Comparison of ENCODE assay signal across 7 cellular contexts in the genomic region with DNA sequence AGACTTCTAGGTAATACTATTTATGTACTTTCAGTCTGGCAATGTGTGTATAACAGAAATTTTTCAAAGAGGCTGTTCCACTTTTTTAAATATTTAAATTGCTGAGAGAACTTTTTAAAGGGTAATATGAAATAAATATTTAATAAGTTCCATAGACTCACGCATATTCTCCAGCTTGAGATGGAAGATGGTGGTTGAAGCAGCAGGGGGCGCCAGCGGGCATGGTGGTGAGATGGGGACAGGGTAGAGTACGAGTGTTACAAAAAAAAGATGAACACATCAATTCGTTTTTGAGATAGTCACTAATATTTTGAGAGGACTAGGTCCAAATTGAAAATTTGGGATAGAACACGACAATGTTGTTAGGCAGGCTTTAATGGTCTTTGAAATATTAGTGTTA.
A peak's percentile ranks its signal among the peaks of the same experiment; 100 is the strongest.
DNase-seq lines count a peak whose midpoint lies in the region; ATAC-seq and TF ChIP-seq lines count a peak whose summit lies in the region.

No MANE protein-coding gene starts in this region.

- H3K27me3 Mint-ChIP-seq in T-cell: peaks cover 8 to 11% of the 10 kb centered on the region in 2 donors
- peaks cover 4% of the 10 kb centered on the region for H3K27me3 Mint-ChIP-seq in activated naive CD8-positive, alpha-beta T cell treated with anti-CD3 and anti-CD28 coated beads, Interleukin-2, amount 50 U/mL, for 24 hours

- H3K9me3 ChIP-seq in liver (ENCODE audit: control insufficient read depth in 4 of 4, low read length in 3 of 4): no peaks in the 10 kb centered on the region

- DNase-seq in T-cell (peak in 29 of 34 experiments; percentile 1 to 48 (median 27)), GOT3 (lab: John Stamatoyannopoulos, UW) (no peak)
- peak; percentile 74 for DNase-seq in activated naive CD8-positive, alpha-beta T cell treated with anti-CD3 and anti-CD28 coated beads, Interleukin-2, amount 50 U/mL, for 24 hours
- peak; percentile 78 for DNase-seq in stimulated activated naive CD8-positive, alpha-beta T cell treated with anti-CD3 and anti-CD28 coated beads, Interleukin-15, Interleukin-2, amounts not matched to agents 100 U/mL and 50 U/mL, for 24 hours

- CTCF ChIA-PET in T-cell (lab: Charles Lee): interaction anchor here (1.0 to 1.6 kb wide), 3 partner anchors 9 to 352 kb away, joined by 4 read pairs; a partner anchor contains a TSS

- H3K4me1 Mint-ChIP-seq in T-cell: no peaks in the 10 kb centered on the region
- no peaks in the 10 kb centered on the region for H3K4me1 Mint-ChIP-seq in activated naive CD8-positive, alpha-beta T cell treated with anti-CD3 and anti-CD28 coated beads, Interleukin-2, amount 50 U/mL, for 24 hours

- no peak overlapping the region for H3K4me3 Mint-ChIP-seq in T-cell
- H3K4me3 Mint-ChIP-seq in activated naive CD8-positive, alpha-beta T cell treated with anti-CD3 and anti-CD28 coated beads, Interleukin-2, amount 50 U/mL, for 24 hours: no peak overlapping the region

- no peak overlapping the region for H3K27ac ChIP-seq in liver (ENCODE audit: low read depth in 1 of 2, low read length in 2 of 2)

- no peaks in the 10 kb centered on the region for H3K4me1 ChIP-seq in liver (ENCODE audit: control insufficient read depth in 4 of 4, insufficient read depth in 4 of 4, low read length in 3 of 4)

- H3K27me3 ChIP-seq in liver (ENCODE audit: control insufficient read depth in 4 of 4, insufficient read depth in 4 of 4, low read length in 3 of 4): no peaks in the 10 kb centered on the region

- H3K4me3 ChIP-seq in liver (ENCODE audit: low read depth in 1 of 3, low read length in 3 of 3): no peak overlapping the region

- no peaks in the 10 kb centered on the region for H3K36me3 ChIP-seq in liver (ENCODE audit: control insufficient read depth in 4 of 4, insufficient read depth in 3 of 4, low read depth in 1 of 4, low read length in 3 of 4)

- ATAC-seq in GM18519 (IDR thresholded peaks at IDR 0.05; ENCODE audit: low FRiP score, unreplicated experiment): peak; percentile 60
- peak; percentile 79 for ATAC-seq in HG03354 (IDR thresholded peaks at IDR 0.05; ENCODE audit: poor library complexity, severe bottlenecking, unreplicated experiment)
- peak in 1 of 4 experiments; percentile 37 for ATAC-seq in T-cell (replicated peaks in 1 of 4)
- no peak for ATAC-seq in activated naive CD8-positive, alpha-beta T cell treated with anti-CD3 and anti-CD28 coated beads, Interleukin-2, amount 50 U/mL, for 24 hours
- ATAC-seq in stimulated activated naive CD8-positive, alpha-beta T cell treated with anti-CD3 and anti-CD28 coated beads, Interleukin-15, Interleukin-2, amounts not matched to agents 100 U/mL and 50 U/mL, for 24 hours: no peak

- TF ChIP-seq CTCF in liver (IDR thresholded peaks at IDR 0.05; ENCODE audit: low read depth, low read length, missing input control): peak; percentile 74

- no peak overlapping the region for H3K9ac ChIP-seq in liver (ENCODE audit: low read depth in 1 of 2, low read length in 2 of 2)

- H3K36me3 Mint-ChIP-seq in T-cell: no peaks in the 10 kb centered on the region
- H3K36me3 Mint-ChIP-seq in activated naive CD8-positive, alpha-beta T cell treated with anti-CD3 and anti-CD28 coated beads, Interleukin-2, amount 50 U/mL, for 24 hours (ENCODE audit: low read depth): no peaks in the 10 kb centered on the region

- POLR2A ChIA-PET in T-cell (lab: Charles Lee): no interaction called here

- no peaks in the 10 kb centered on the region for H3K9me3 Mint-ChIP-seq in T-cell
- peaks cover under 1% of the 10 kb centered on the region for H3K9me3 Mint-ChIP-seq in activated naive CD8-positive, alpha-beta T cell treated with anti-CD3 and anti-CD28 coated beads, Interleukin-2, amount 50 U/mL, for 24 hours

- peak; percentile 85 to 90 for TF ChIP-seq RAD21 in liver (IDR thresholded peaks at IDR 0.05)

- WGBS in liver: 23% methylated on average over 6 of the region's 6 CpGs

- no peak overlapping the region for H3K27ac Mint-ChIP-seq in T-cell
- no peak overlapping the region for H3K27ac Mint-ChIP-seq in activated naive CD8-positive, alpha-beta T cell treated with anti-CD3 and anti-CD28 coated beads, Interleukin-2, amount 50 U/mL, for 24 hours

TF ChIP-seq in liver, 16 proteins besides CTCF, POLR2A, EP300 and RAD21:
- TF ChIP-seq TAF1 (conservative IDR thresholded peaks at IDR 0.05) (no peak), EGR1 (IDR thresholded peaks at IDR 0.05; ENCODE audit: low read depth in 2 of 2) (no peak), RXRA (IDR thresholded peaks at IDR 0.05) (peak in 1 of 2 donors; percentile 6), HNF4A (conservative IDR thresholded peaks at IDR 0.05) (peak in 1 of 2 donors; percentile 13)
- TF ChIP-seq, protein P1, sequence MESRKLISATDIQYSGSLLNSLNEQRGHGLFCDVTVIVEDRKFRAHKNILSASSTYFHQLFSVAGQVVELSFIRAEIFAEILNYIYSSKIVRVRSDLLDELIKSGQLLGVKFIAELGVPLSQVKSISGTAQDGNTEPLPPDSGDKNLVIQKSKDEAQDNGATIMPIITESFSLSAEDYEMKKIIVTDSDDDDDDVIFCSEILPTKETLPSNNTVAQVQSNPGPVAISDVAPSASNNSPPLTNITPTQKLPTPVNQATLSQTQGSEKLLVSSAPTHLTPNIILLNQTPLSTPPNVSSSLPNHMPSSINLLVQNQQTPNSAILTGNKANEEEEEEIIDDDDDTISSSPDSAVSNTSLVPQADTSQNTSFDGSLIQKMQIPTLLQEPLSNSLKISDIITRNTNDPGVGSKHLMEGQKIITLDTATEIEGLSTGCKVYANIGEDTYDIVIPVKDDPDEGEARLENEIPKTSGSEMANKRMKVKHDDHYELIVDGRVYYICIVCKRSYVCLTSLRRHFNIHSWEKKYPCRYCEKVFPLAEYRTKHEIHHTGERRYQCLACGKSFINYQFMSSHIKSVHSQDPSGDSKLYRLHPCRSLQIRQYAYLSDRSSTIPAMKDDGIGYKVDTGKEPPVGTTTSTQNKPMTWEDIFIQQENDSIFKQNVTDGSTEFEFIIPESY (IDR thresholded peaks at IDR 0.05): no peak

Comparison
In these comparisons a context has a peak if more than half of its experiments do, and no peak if none do; other contexts are left out.
1. ATAC-seq: peak in GM18519 (single experiment) and HG03354 (single experiment); none in activated naive CD8-positive, alpha-beta T cell treated with anti-CD3 and anti-CD28 coated beads, Interleukin-2, amount 50 U/mL, for 24 hours (single experiment) and stimulated activated naive CD8-positive, alpha-beta T cell treated with anti-CD3 and anti-CD28 coated beads, Interleukin-15, Interleukin-2, amounts not matched to agents 100 U/mL and 50 U/mL, for 24 hours (single experiment).